Comparison of ENCODE assay signal across 27 cellular contexts in the genomic region with DNA sequence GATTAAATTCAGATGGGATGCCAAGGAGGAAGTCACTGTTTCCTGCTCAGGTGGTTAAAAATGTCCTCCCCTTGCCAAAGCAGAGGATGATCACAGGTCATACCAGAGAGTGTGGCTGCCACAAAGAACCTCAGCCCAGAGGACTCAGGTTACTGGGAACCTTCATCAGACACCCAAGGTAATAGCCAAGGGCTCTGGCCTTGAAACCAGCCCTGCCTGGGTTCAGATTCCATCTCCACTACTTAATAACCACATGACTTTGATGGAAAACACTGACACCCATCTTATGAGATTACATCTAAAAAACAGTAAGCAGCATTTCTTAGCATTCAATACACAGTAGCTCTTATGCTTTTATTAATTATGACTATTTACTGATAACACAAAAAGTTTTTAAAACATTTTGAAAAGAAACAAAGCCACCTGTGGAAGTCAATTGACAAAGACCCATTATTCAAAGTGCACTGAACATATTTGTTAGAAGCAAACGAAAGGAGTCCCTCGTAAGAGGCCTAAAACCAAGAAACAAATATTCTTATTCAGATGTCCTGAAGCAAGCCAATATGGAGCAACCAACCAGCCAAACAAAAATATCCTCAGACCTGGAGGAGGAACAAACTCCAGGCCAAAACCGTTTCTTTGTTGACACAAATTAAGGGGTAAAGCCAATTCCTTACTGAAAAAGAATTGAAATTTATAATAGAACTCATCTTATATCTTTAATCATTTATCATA.
DNase-seq lines count a peak whose midpoint lies in the region; ATAC-seq, FAIRE-seq and TF ChIP-seq lines count a peak whose summit lies in the region.
"Had no signal": no experiment of that assay in that cellular context is flagged by ENCODE, and none has a peak within 500 bp of the region (broad histone marks: within the 10 kb centered on the region; RNA-seq: fewer than 3 reads in every experiment).

No MANE protein-coding gene starts in this region.

- H2AK5ac ChIP-seq in H1 (ENCODE audit: low read depth, low read length): no peak overlapping the region

- H3K36me3 ChIP-seq in H1 (ENCODE audit: control insufficient read depth in 2 of 4, insufficient read depth in 4 of 4, low read length in 3 of 4): no peaks in the 10 kb centered on the region
- H3K36me3 ChIP-seq in mucosa of rectum (ENCODE audit: control insufficient read depth in 2 of 2, insufficient read depth in 2 of 2, low read length in 2 of 2): no peaks in the 10 kb centered on the region
- H3K36me3 ChIP-seq in osteoblast (ENCODE audit: insufficient read depth, low read length): no peaks in the 10 kb centered on the region
- H3K36me3 ChIP-seq: heart left ventricle, MG63, spleen had no signal

- H3K9me3 Mint-ChIP-seq in Calu3 (ENCODE audit: low read depth, unreplicated experiment): no peaks in the 10 kb centered on the region
- H3K9me3 Mint-ChIP-seq: activated T-cell treated with anti-CD3 and anti-CD28 coated beads, Interleukin-2, amount 50 U/mL, for 72 hours; CD4-positive, alpha-beta T cell; stimulated activated effector memory CD8-positive, alpha-beta T cell treated with anti-CD3 and anti-CD28 coated beads, Interleukin-12 subunit alpha, Interleukin-12 subunit beta, amount 100 ng/mL, for 72 hours had no signal

- H3K9ac ChIP-seq in H1 (replicated peaks in 1 of 4; ENCODE audit: extremely low read depth in 1 of 4, low read depth in 3 of 4, low read length in 3 of 4) (no peak overlapping the region), mucosa of rectum (ENCODE audit: low read depth in 1 of 2, low read length in 2 of 2) (no peak overlapping the region)

- WGBS in H1 (ENCODE audit: extremely low coverage in 1 of 2, insufficient coverage in 1 of 2, insufficient read length in 1 of 2, insufficient replicate concordance in 2 of 2, low coverage in 1 of 2, low lambda C conversion rate in 2 of 2, missing lambda C conversion rate in 1 of 2), 2 experiments: 88% methylated on average over 3 of the region's 3 CpGs; no CpG with 5 or more reads in 1 of the 2 experiments

- H3K4me1 ChIP-seq in H1 (replicated peaks in 1 of 4; ENCODE audit: control insufficient read depth in 3 of 4, insufficient read depth in 4 of 4, low read length in 3 of 4): peaks cover 0 to 5% (median 2%) of the 10 kb centered on the region in 4 experiments; a peak in 2 of 7 replicates
- H3K4me1 ChIP-seq in mucosa of rectum (ENCODE audit: control insufficient read depth in 2 of 2, insufficient read depth in 2 of 2, low read length in 2 of 2): peaks cover 2 to 26% of the 10 kb centered on the region in 2 donors
- no peaks in the 10 kb centered on the region for H3K4me1 ChIP-seq in osteoblast (ENCODE audit: insufficient read depth, low read length)
- H3K4me1 ChIP-seq: spleen, testis had no signal

- H3K56ac ChIP-seq in H1 (replicated peaks; ENCODE audit: insufficient read length, low read depth, low read length): no peak overlapping the region

- TF ChIP-seq RAD21 in H1 (IDR thresholded peaks at IDR 0.05 in 1 of 2, conservative IDR thresholded peaks at IDR 0.05 in 1 of 2; ENCODE audit: low read depth in 2 of 2, low read length in 2 of 2): no peak

- H3K14ac ChIP-seq in H1 (ENCODE audit: insufficient read length): no peak overlapping the region

- no peaks in the 10 kb centered on the region for H3K27me3 ChIP-seq in H1 (replicated peaks in 1 of 4; ENCODE audit: control insufficient read depth in 3 of 4, extremely low read depth in 1 of 4, insufficient read depth in 3 of 4, low read length in 3 of 4)
- no peaks in the 10 kb centered on the region for H3K27me3 ChIP-seq in mucosa of rectum (ENCODE audit: control insufficient read depth in 2 of 2, insufficient read depth in 2 of 2, low read length in 2 of 2)
- no peaks in the 10 kb centered on the region for H3K27me3 ChIP-seq in osteoblast (ENCODE audit: insufficient read depth, low read length)
- H3K27me3 ChIP-seq: heart left ventricle, MG63, spleen, testis had no signal

- H3K79me1 ChIP-seq in H1 (ENCODE audit: low read depth, low read length): no peaks in the 10 kb centered on the region

- no peak overlapping the region for H2BK20ac ChIP-seq in H1 (ENCODE audit: low read length)

- no peaks in the 10 kb centered on the region; the same call in 1 of the 2 replicates for H3K23me2 ChIP-seq in H1 (ENCODE audit: low read depth, low read length)

- no peaks in the 10 kb centered on the region for H3K4me1 Mint-ChIP-seq in Calu3 (ENCODE audit: low read depth, unreplicated experiment)
- H3K4me1 Mint-ChIP-seq: activated CD8-positive, alpha-beta memory T cell treated with anti-CD3 and anti-CD28 coated beads, Interleukin-2, amount 10 ng/mL, durations not matched to agents 7 days and 5 days; naive thymus-derived CD8-positive, alpha-beta T cell; stimulated activated effector memory CD8-positive, alpha-beta T cell treated with anti-CD3 and anti-CD28 coated beads, Interleukin-12 subunit alpha, Interleukin-12 subunit beta, amount 100 ng/mL, for 72 hours had no signal

- H2AFZ ChIP-seq in H1 (ENCODE audit: low read length) (no peak overlapping the region), osteoblast (ENCODE audit: low read length) (no peak overlapping the region)

- POLR2A ChIA-PET in H1 (lab: Charles Lee; ENCODE audit: partially characterized antibody): no interaction called here

- H2BK15ac ChIP-seq in H1 (ENCODE audit: low read length): no peak overlapping the region

- H3K4me2 ChIP-seq in H1 (ENCODE audit: insufficient read depth in 1 of 2, low read depth in 2 of 2, low read length in 2 of 2) (no peak overlapping the region), osteoblast (ENCODE audit: insufficient read depth, low read length) (no peak overlapping the region)

- intact Hi-C loops in Calu3 (cut with micrococcal nuclease; ENCODE audit: unreplicated experiment): loop anchor here (2.0 kb wide), 1 partner anchor 45 kb away; no protein-coding TSS in a partner anchor

- no peak for TF ChIP-seq EP300 in H1 (IDR thresholded peaks at IDR 0.05; ENCODE audit: borderline replicate concordance in 1 of 2, low read depth in 2 of 2, low read length in 2 of 2)

- H4K20me1 ChIP-seq in H1 (replicated peaks in 1 of 2; ENCODE audit: control insufficient read depth in 1 of 2, insufficient read depth in 2 of 2, low read length in 2 of 2): no peaks in the 10 kb centered on the region
- no peaks in the 10 kb centered on the region for H4K20me1 ChIP-seq in osteoblast (ENCODE audit: insufficient read depth, low read length)

- H4K8ac ChIP-seq in H1 (ENCODE audit: extremely low read depth, insufficient read depth, low read length): no peak overlapping the region

- peak overlapping the region; percentile 57 for H3K27ac ChIP-seq in 22Rv1
- no peak overlapping the region for H3K27ac ChIP-seq in H1 (ENCODE audit: low read depth, low read length)
- H3K27ac ChIP-seq in mucosa of rectum (ENCODE audit: low read depth in 2 of 2, low read length in 2 of 2): peak overlapping the region; percentile 52 to 72
- H3K27ac ChIP-seq in osteoblast (ENCODE audit: low read depth, low read length): no peak overlapping the region
- H3K27ac ChIP-seq: heart left ventricle, spleen, testis had no signal

- H3K9me3 ChIP-seq in H1 (ENCODE audit: insufficient read depth in 2 of 2, low read depth in 1 of 2, low read length in 1 of 2) (no peaks in the 10 kb centered on the region), mucosa of rectum (ENCODE audit: control insufficient read depth in 2 of 2, low read length in 2 of 2) (no peaks in the 10 kb centered on the region), osteoblast (ENCODE audit: low read depth, low read length) (no peaks in the 10 kb centered on the region)
- H3K9me3 ChIP-seq: heart left ventricle, MG63, spleen, testis had no signal

- no peak overlapping the region for H4K5ac ChIP-seq in H1 (ENCODE audit: insufficient read length, low read depth, low read length)

- H2BK5ac ChIP-seq in H1 (ENCODE audit: low read depth, low read length): no peak overlapping the region

- ATAC-seq in GM18907 (IDR thresholded peaks at IDR 0.05; ENCODE audit: unreplicated experiment): no peak
- ATAC-seq: activated CD8-positive, alpha-beta memory T cell treated with anti-CD3 and anti-CD28 coated beads, Interleukin-2, amount 10 ng/mL, durations not matched to agents 7 days and 5 days; activated T-cell treated with anti-CD3 and anti-CD28 coated beads, Interleukin-2, amount 50 U/mL, for 72 hours; heart left ventricle; left lobe of liver; naive thymus-derived CD8-positive, alpha-beta T cell; stimulated activated effector memory CD8-positive, alpha-beta T cell treated with anti-CD3 and anti-CD28 coated beads, Interleukin-12 subunit alpha, Interleukin-12 subunit beta, amount 100 ng/mL, for 72 hours had no signal

- FAIRE-seq in H1 (lab: Jason Lieb, UNC): no peak
- FAIRE-seq: G401.6 had no signal

- H3K36me3 Mint-ChIP-seq in Calu3 (ENCODE audit: insufficient read depth, unreplicated experiment): no peaks in the 10 kb centered on the region
- H3K36me3 Mint-ChIP-seq: activated CD8-positive, alpha-beta memory T cell treated with anti-CD3 and anti-CD28 coated beads, Interleukin-2, amount 10 ng/mL, durations not matched to agents 7 days and 5 days; naive thymus-derived CD8-positive, alpha-beta T cell; stimulated activated effector memory CD8-positive, alpha-beta T cell treated with anti-CD3 and anti-CD28 coated beads, Interleukin-12 subunit alpha, Interleukin-12 subunit beta, amount 100 ng/mL, for 72 hours had no signal

- no peak overlapping the region for H3K23ac ChIP-seq in H1 (ENCODE audit: insufficient read length)

- peak; percentile 1 for DNase-seq in Calu3
- DNase-seq in H1 (ENCODE audit: low read depth in 1 of 2, low spot score in 2 of 2): no peak
- DNase-seq in osteoblast (ENCODE audit: insufficient read length, low spot score, missing footprints): no peak
- DNase-seq in NCI-H345 treated with DMSO at 0.1 percent for 48 hours (lab: John Stamatoyannopoulos, UW; ENCODE audit: unreplicated experiment): no peak
- no peak for DNase-seq in GM19240 (ENCODE audit: insufficient read length, low spot score)
- DNase-seq: activated CD4-positive, alpha-beta T cell treated with anti-CD3 and anti-CD28 coated beads, Interleukin-2, amount 50 U/mL, for 1 hour; activated CD8-positive, alpha-beta memory T cell treated with anti-CD3 and anti-CD28 coated beads, Interleukin-2, amount 10 ng/mL, durations not matched to agents 7 days and 5 days; activated naive CD4-positive, alpha-beta T cell treated with anti-CD3 and anti-CD28 coated beads, Interleukin-2, amount 50 U/mL, for 16 hours; activated T-cell treated with anti-CD3 and anti-CD28 coated beads, Interleukin-2, amount 50 U/mL, for 72 hours; CD4-positive, alpha-beta T cell; dermis blood vessel endothelial cell; GOT3; heart left ventricle; MG63; naive thymus-derived CD8-positive, alpha-beta T cell; NCI-H524 treated with DMSO at 0.1 percent for 48 hours; occipital lobe; retina; spleen; stimulated activated CD4-positive, alpha-beta T cell treated with anti-CD3 and anti-CD28 coated beads, Interleukin-2, amount 100 ng/mL, for 48 hours; testis had no signal

- H4K91ac ChIP-seq in H1 (replicated peaks; ENCODE audit: insufficient read length, low read length): no peak overlapping the region

- H3K27me3 Mint-ChIP-seq in Calu3 (ENCODE audit: unreplicated experiment): peaks cover 11% of the 10 kb centered on the region
- H3K27me3 Mint-ChIP-seq: CD4-positive, alpha-beta T cell had no signal

- H2BK120ac ChIP-seq in H1 (replicated peaks; ENCODE audit: low read depth, low read length): no peak overlapping the region

- H3K4me3 ChIP-seq in H1 (ENCODE audit: extremely low read depth in 1 of 4, insufficient read depth in 2 of 4, low read depth in 3 of 4, low read length in 4 of 4): no peak overlapping the region
- no peak overlapping the region for H3K4me3 ChIP-seq in mucosa of rectum (ENCODE audit: low read length in 2 of 2)
- H3K4me3 ChIP-seq in osteoblast (ENCODE audit: insufficient read depth, low read length): no peak overlapping the region
- H3K4me3 ChIP-seq: heart left ventricle, MG63, spleen, testis had no signal

- H3K4me3 Mint-ChIP-seq in Calu3 (ENCODE audit: low read depth, unreplicated experiment): no peak overlapping the region
- H3K4me3 Mint-ChIP-seq: activated CD8-positive, alpha-beta memory T cell treated with anti-CD3 and anti-CD28 coated beads, Interleukin-2, amount 10 ng/mL, durations not matched to agents 7 days and 5 days; activated T-cell treated with anti-CD3 and anti-CD28 coated beads, Interleukin-2, amount 50 U/mL, for 72 hours; CD4-positive, alpha-beta T cell; naive thymus-derived CD8-positive, alpha-beta T cell; stimulated activated effector memory CD8-positive, alpha-beta T cell treated with anti-CD3 and anti-CD28 coated beads, Interleukin-12 subunit alpha, Interleukin-12 subunit beta, amount 100 ng/mL, for 72 hours had no signal

- H3K79me2 ChIP-seq in H1 (ENCODE audit: control insufficient read depth in 1 of 2, insufficient read depth in 2 of 2, low read length in 2 of 2) (no peaks in the 10 kb centered on the region), osteoblast (ENCODE audit: insufficient read depth, low read length) (no peaks in the 10 kb centered on the region)

- CTCF ChIA-PET in Calu3 (lab: Charles Lee): interaction anchor here (0.7 kb wide), 2 partner anchors 14 to 353 kb away, joined by 5 to 7 read pairs; no protein-coding TSS in a partner anchor
- CTCF ChIA-PET in H1 (lab: Charles Lee; ENCODE audit: partially characterized antibody): interaction anchor here (1.4 kb wide), 1 partner anchor 14 kb away, joined by 3 read pairs; no protein-coding TSS in a partner anchor

- no peak for TF ChIP-seq CTCF in 22Rv1 (IDR thresholded peaks at IDR 0.05)
- TF ChIP-seq CTCF in Calu3 (IDR thresholded peaks at IDR 0.05; ENCODE audit: unreplicated experiment): no peak
- no peak for TF ChIP-seq CTCF in H1 (IDR thresholded peaks at IDR 0.05; ENCODE audit: control extremely low read depth in 1 of 3, insufficient read depth in 1 of 3, low read depth in 1 of 3, low read length in 3 of 3)
- TF ChIP-seq CTCF in osteoblast (IDR thresholded peaks at IDR 0.05; ENCODE audit: extremely low read depth, low read depth, low read length): no peak

- no peak overlapping the region for H3K27ac Mint-ChIP-seq in Calu3 (ENCODE audit: unreplicated experiment)
- H3K27ac Mint-ChIP-seq: activated CD8-positive, alpha-beta memory T cell treated with anti-CD3 and anti-CD28 coated beads, Interleukin-2, amount 10 ng/mL, durations not matched to agents 7 days and 5 days; activated T-cell treated with anti-CD3 and anti-CD28 coated beads, Interleukin-2, amount 50 U/mL, for 72 hours; CD4-positive, alpha-beta T cell; naive thymus-derived CD8-positive, alpha-beta T cell; stimulated activated effector memory CD8-positive, alpha-beta T cell treated with anti-CD3 and anti-CD28 coated beads, Interleukin-12 subunit alpha, Interleukin-12 subunit beta, amount 100 ng/mL, for 72 hours had no signal

- H3K4ac ChIP-seq in H1 (replicated peaks; ENCODE audit: insufficient read length, low read depth, low read length): peak overlapping the region; percentile 60

- BruUV-seq in Calu3 (replicated peaks; lab: Mats Ljungman, UMichigan): no TSS peak

- no peak for TF ChIP-seq POLR2A in H1 (IDR thresholded peaks at IDR 0.05; ENCODE audit: control extremely low read depth in 1 of 2, low read depth in 2 of 2, low read length in 2 of 2)

- no peak overlapping the region for H3K18ac ChIP-seq in H1 (ENCODE audit: extremely low read depth, low read length)

- no peak overlapping the region for H2BK12ac ChIP-seq in H1 (ENCODE audit: low read depth, low read length)

Comparison
In these comparisons a context has a peak if more than half of its experiments do, and no peak if none do; other contexts are left out.
1. H3K27ac ChIP-seq: peak in 22Rv1 (single experiment) and mucosa of rectum (2 of 2); none in H1 (single experiment) and osteoblast (single experiment).